Comparison of ENCODE assay signal across 19 cellular contexts in the genomic region with DNA sequence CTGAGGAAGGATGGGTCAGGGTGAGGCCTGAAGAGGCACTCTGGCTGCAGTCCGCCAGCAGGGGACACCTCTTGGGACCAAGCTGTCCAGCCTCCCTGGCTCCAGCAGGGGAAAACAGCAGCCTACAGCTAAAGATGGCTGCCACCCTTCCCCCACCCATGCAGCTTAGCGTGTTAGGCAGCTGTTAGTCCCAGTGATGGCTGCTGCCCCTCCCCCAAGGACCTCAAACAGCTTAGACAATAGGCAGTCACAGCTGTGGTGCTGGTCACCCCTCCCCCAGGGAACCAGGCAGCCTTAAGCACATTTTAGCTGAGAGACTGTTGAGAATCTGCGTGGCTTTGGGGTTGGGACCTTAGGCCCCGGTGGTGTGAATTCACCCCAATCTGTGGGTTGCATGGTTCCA.
DNase-seq lines count a peak whose midpoint lies in the region; ATAC-seq and TF ChIP-seq lines count a peak whose summit lies in the region.
"Had no signal": no experiment of that assay in that cellular context is flagged by ENCODE, and none has a peak within 500 bp of the region (broad histone marks: within the 10 kb centered on the region; RNA-seq: fewer than 3 reads in every experiment).

No MANE protein-coding gene starts in this region.

- H3K4me1 ChIP-seq in MM.1S (ENCODE audit: low read length) = no peaks in the 10 kb centered on the region
- H3K4me1 ChIP-seq: tibial artery had no signal

- no peaks in the 10 kb centered on the region for H3K27me3 ChIP-seq in MM.1S (replicated peaks; ENCODE audit: insufficient read depth, low read length)
- H3K27me3 ChIP-seq: tibial artery had no signal

- H4K20me1 ChIP-seq in MM.1S (ENCODE audit: insufficient read depth, low read length) = no peaks in the 10 kb centered on the region

- H3K27ac ChIP-seq in MM.1S (ENCODE audit: low read length) = no peak overlapping the region
- H3K27ac ChIP-seq: epithelial cell of prostate, PC-9, tibial artery had no signal

- no peak overlapping the region for H3K9ac ChIP-seq in MM.1S (ENCODE audit: low read length)

- H3K4me2 ChIP-seq in MM.1S (ENCODE audit: low read depth, low read length) = no peak overlapping the region
- H3K4me2 ChIP-seq: PC-9 had no signal

- no peaks in the 10 kb centered on the region for H3K9me3 ChIP-seq in MM.1S (replicated peaks; ENCODE audit: insufficient read depth, low read length)
- H3K9me3 ChIP-seq: tibial artery had no signal

- H3K79me2 ChIP-seq in MM.1S (ENCODE audit: low read length) = no peaks in the 10 kb centered on the region

- H3K9me2 ChIP-seq in MM.1S (replicated peaks; ENCODE audit: insufficient read depth, low read length) = no peaks in the 10 kb centered on the region

- ATAC-seq in HG03457 (IDR thresholded peaks at IDR 0.05; ENCODE audit: unreplicated experiment) = no peak

- no peak for TF ChIP-seq CTCF in MM.1S (IDR thresholded peaks at IDR 0.05; ENCODE audit: low read length)

- peak; percentile 46 for DNase-seq in NCI-H2227 (lab: John Stamatoyannopoulos, UW; ENCODE audit: unreplicated experiment)
- DNase-seq in NCI-H2227 treated with DMSO at 0.1 percent for 48 hours (lab: John Stamatoyannopoulos, UW) = no peak
- peak; percentile 99 for DNase-seq in NCI-H82 (lab: John Stamatoyannopoulos, UW)
- DNase-seq in iPS DF 4.7 (ENCODE audit: extremely low read depth, low spot score) = peak; percentile 84
- peak; percentile 65 for DNase-seq in retina
- DNase-seq in MM.1S = no peak
- DNase-seq in stimulated activated CD4-positive, alpha-beta T cell treated with anti-CD3 and anti-CD28 coated beads, Interleukin-2, amount 100 ng/mL, for 48 hours = no peak
- DNase-seq: ACHN; activated CD4-positive, CD25-positive, alpha-beta regulatory T cell treated with anti-CD3 and anti-CD28 coated beads, Interleukin-2, amount 50 U/mL, for 72 hours; activated T-cell treated with anti-CD3 and anti-CD28 coated beads, Interleukin-2, amount 50 U/mL, for 1 hour; DMS 273 treated with DMSO at 0.1 percent for 48 hours; KG1; mesenchymal stem cell; NCI-H2081; PC-9; stimulated activated CD4-positive, alpha-beta T cell treated with anti-CD3 and anti-CD28 coated beads, Interleukin-15, amount 100 ng/mL, for 24 hours; tibial artery had no signal

- no peak overlapping the region for H3K4me3 ChIP-seq in MM.1S (ENCODE audit: low read length)
- H3K4me3 ChIP-seq: PC-9, tibial artery had no signal

- H3K36me3 ChIP-seq in MM.1S (replicated peaks; ENCODE audit: insufficient read depth, low read length) = no peaks in the 10 kb centered on the region
- H3K36me3 ChIP-seq: tibial artery had no signal

- H3F3A ChIP-seq in MM.1S (ENCODE audit: insufficient read depth, low read length) = no peaks in the 10 kb centered on the region

- no peak overlapping the region for H2AFZ ChIP-seq in MM.1S (ENCODE audit: low read length)
- H2AFZ ChIP-seq: PC-9 had no signal

Comparison
In these comparisons a context has a peak if more than half of its experiments do, and no peak if none do; other contexts are left out.
1. DNase-seq: peak in NCI-H2227 (single experiment), NCI-H82 (single experiment), iPS DF 4.7 (single experiment) and retina (single experiment); none in NCI-H2227 treated with DMSO at 0.1 percent for 48 hours (single experiment), MM.1S (single experiment) and stimulated activated CD4-positive, alpha-beta T cell treated with anti-CD3 and anti-CD28 coated beads, Interleukin-2, amount 100 ng/mL, for 48 hours (0 of 2).